5 cellular contexts compared by ENCODE assay signal in the genomic region with DNA sequence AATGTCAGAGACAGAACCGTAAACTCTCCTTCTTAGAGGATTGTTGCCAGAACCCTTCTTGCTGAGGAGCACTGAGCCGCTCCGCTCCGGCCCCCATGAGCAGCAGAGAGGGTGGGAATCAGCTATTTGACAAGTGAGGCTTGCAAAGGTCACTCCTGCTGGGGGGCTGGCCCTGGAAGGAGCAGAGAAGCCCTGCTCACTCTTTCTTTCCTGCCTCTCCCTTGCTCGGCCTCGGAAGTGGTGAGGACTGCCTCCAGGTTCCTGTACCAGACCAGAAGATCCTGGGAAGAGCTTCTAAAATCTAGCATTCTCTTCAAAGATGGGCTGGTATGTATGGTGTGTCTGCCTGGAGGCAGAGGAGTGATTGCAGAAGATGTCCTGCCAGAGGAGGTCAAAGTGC.
"Had no signal": no experiment of that assay in that cellular context is flagged by ENCODE, and none has a peak within 500 bp of the region (broad histone marks: within the 10 kb centered on the region; RNA-seq: fewer than 3 reads in every experiment).

No MANE protein-coding gene starts in this region.

- ATAC-seq: GM23338, K562 had no signal

- H2AFZ ChIP-seq: GM23338 had no signal

- H3K4me3 ChIP-seq: GM23338, K562 had no signal

- DNase-seq: H9, HCEC 1CT, IMR-90 had no signal

- H3K4me2 ChIP-seq: GM23338 had no signal
